1 cellular context compared by ENCODE assay signal in the genomic region with DNA sequence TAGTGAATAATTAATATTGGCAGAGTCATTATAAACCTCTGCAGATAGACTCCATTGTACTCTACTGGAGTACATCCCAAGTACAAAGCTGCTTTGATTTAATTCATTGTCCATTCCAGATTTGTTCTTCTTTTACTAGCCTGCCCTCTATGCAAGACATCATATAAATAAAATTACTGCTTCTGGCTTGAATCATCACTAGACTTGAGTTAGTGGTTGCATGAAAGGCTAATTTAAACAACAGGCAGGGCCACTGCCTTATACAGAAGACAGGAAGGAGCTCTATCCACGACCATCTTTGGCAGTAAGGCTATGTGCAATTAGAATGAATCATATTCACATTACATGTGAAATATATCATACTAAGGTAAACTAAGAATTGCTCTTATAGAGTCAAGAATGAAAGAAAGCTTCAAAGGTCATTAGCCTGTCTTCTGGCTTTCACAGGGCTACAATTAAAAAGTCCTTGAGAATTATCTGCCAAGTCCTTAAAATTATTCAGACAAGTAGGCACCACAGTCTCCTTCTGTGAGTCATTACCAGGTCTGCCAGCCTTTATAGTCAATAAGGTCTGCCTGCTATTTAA.
TF ChIP-seq lines count a peak whose summit lies in the region.

No MANE protein-coding gene starts in this region.

TF ChIP-seq in GM23338, 12 proteins besides CTCF, POLR2A, EP300 and RAD21 (continued from another document):
- no peak for TF ChIP-seq ZNF331 (CRISPR knock-in tag; IDR thresholded peaks at IDR 0.05; ENCODE audit: low read depth)
- TF ChIP-seq POLR2AphosphoS5 (IDR thresholded peaks at IDR 0.05; ENCODE audit: low read depth), result no peak
- no peak for TF ChIP-seq CREB1 (CRISPR knock-in tag; IDR thresholded peaks at IDR 0.05; ENCODE audit: low read depth)
- TF ChIP-seq NANOG (IDR thresholded peaks at IDR 0.05; ENCODE audit: borderline replicate concordance), result no peak
- TF ChIP-seq EZH2phosphoT487 (IDR thresholded peaks at IDR 0.05; ENCODE audit: unreplicated experiment), result no peak
- TF ChIP-seq JUNB (IDR thresholded peaks at IDR 0.05; ENCODE audit: unreplicated experiment), result no peak
- TF ChIP-seq, protein P1, sequence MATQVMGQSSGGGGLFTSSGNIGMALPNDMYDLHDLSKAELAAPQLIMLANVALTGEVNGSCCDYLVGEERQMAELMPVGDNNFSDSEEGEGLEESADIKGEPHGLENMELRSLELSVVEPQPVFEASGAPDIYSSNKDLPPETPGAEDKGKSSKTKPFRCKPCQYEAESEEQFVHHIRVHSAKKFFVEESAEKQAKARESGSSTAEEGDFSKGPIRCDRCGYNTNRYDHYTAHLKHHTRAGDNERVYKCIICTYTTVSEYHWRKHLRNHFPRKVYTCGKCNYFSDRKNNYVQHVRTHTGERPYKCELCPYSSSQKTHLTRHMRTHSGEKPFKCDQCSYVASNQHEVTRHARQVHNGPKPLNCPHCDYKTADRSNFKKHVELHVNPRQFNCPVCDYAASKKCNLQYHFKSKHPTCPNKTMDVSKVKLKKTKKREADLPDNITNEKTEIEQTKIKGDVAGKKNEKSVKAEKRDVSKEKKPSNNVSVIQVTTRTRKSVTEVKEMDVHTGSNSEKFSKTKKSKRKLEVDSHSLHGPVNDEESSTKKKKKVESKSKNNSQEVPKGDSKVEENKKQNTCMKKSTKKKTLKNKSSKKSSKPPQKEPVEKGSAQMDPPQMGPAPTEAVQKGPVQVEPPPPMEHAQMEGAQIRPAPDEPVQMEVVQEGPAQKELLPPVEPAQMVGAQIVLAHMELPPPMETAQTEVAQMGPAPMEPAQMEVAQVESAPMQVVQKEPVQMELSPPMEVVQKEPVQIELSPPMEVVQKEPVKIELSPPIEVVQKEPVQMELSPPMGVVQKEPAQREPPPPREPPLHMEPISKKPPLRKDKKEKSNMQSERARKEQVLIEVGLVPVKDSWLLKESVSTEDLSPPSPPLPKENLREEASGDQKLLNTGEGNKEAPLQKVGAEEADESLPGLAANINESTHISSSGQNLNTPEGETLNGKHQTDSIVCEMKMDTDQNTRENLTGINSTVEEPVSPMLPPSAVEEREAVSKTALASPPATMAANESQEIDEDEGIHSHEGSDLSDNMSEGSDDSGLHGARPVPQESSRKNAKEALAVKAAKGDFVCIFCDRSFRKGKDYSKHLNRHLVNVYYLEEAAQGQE (IDR thresholded peaks at IDR 0.05; ENCODE audit: unreplicated experiment), result no peak
- no peak for TF ChIP-seq ETS1 (IDR thresholded peaks at IDR 0.05)
- TF ChIP-seq ZNF114 (CRISPR knock-in tag; IDR thresholded peaks at IDR 0.05), result no peak
